ENCODE assay signal across 1 cellular context in the genomic region with DNA sequence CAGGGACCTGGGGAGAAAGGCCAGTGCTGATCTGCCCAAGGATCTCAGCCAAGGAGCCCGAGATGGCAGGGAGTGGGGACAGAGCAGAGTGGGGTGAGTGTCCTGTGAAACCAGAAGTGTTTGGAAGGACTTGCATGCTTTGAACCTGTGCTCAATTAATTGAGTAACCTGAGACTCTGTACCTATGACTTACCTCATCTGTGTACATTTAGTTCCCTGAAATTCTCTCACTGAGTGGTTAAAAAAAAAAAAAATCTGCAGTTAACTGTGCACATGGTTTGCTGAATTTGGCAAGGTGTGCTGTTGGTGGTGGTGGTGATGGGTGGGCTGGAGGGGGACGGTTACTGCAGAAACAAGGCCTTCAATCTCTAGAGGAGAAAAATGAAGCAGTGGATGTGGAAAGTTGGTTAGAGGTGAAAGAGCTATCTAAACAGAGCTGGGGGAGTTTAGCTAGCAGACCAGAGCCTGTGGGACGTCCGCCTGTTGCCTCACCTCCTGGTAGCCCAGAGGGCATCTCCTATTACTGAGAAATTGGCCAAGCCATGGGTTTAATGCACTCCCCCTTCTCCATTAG.
TF ChIP-seq lines count a peak whose summit lies in the region.

No MANE protein-coding gene starts in this region.

TF ChIP-seq in HepG2, 621 proteins besides CTCF, POLR2A, EP300 and RAD21 (continued from another document and continues in another):
- TF ChIP-seq, protein P1, sequence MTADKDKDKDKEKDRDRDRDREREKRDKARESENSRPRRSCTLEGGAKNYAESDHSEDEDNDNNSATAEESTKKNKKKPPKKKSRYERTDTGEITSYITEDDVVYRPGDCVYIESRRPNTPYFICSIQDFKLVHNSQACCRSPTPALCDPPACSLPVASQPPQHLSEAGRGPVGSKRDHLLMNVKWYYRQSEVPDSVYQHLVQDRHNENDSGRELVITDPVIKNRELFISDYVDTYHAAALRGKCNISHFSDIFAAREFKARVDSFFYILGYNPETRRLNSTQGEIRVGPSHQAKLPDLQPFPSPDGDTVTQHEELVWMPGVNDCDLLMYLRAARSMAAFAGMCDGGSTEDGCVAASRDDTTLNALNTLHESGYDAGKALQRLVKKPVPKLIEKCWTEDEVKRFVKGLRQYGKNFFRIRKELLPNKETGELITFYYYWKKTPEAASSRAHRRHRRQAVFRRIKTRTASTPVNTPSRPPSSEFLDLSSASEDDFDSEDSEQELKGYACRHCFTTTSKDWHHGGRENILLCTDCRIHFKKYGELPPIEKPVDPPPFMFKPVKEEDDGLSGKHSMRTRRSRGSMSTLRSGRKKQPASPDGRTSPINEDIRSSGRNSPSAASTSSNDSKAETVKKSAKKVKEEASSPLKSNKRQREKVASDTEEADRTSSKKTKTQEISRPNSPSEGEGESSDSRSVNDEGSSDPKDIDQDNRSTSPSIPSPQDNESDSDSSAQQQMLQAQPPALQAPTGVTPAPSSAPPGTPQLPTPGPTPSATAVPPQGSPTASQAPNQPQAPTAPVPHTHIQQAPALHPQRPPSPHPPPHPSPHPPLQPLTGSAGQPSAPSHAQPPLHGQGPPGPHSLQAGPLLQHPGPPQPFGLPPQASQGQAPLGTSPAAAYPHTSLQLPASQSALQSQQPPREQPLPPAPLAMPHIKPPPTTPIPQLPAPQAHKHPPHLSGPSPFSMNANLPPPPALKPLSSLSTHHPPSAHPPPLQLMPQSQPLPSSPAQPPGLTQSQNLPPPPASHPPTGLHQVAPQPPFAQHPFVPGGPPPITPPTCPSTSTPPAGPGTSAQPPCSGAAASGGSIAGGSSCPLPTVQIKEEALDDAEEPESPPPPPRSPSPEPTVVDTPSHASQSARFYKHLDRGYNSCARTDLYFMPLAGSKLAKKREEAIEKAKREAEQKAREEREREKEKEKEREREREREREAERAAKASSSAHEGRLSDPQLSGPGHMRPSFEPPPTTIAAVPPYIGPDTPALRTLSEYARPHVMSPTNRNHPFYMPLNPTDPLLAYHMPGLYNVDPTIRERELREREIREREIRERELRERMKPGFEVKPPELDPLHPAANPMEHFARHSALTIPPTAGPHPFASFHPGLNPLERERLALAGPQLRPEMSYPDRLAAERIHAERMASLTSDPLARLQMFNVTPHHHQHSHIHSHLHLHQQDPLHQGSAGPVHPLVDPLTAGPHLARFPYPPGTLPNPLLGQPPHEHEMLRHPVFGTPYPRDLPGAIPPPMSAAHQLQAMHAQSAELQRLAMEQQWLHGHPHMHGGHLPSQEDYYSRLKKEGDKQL (CRISPR knock-in tag; IDR thresholded peaks at IDR 0.05; ENCODE audit: low read depth), result 0 out of 2 replicates have a peak, but pooled peaks have one; percentile 13
- TF ChIP-seq POLR2AphosphoS5 (IDR thresholded peaks at IDR 0.05; ENCODE audit: low read depth, low read length), result no peak
- no peak for TF ChIP-seq ESRRA (CRISPR knock-in tag; IDR thresholded peaks at IDR 0.05; ENCODE audit: low read depth)
- TF ChIP-seq DR1 (CRISPR knock-in tag; IDR thresholded peaks at IDR 0.05), result no peak
- TF ChIP-seq ZNF205 (CRISPR knock-in tag; IDR thresholded peaks at IDR 0.05), result no peak
- no peak for TF ChIP-seq IKZF4 (CRISPR knock-in tag; IDR thresholded peaks at IDR 0.05; ENCODE audit: borderline replicate concordance, low read depth, not compliant biosample characterization)
- TF ChIP-seq NCOA2 (CRISPR knock-in tag; IDR thresholded peaks at IDR 0.05), result peak; percentile 55
- TF ChIP-seq, protein P2, sequence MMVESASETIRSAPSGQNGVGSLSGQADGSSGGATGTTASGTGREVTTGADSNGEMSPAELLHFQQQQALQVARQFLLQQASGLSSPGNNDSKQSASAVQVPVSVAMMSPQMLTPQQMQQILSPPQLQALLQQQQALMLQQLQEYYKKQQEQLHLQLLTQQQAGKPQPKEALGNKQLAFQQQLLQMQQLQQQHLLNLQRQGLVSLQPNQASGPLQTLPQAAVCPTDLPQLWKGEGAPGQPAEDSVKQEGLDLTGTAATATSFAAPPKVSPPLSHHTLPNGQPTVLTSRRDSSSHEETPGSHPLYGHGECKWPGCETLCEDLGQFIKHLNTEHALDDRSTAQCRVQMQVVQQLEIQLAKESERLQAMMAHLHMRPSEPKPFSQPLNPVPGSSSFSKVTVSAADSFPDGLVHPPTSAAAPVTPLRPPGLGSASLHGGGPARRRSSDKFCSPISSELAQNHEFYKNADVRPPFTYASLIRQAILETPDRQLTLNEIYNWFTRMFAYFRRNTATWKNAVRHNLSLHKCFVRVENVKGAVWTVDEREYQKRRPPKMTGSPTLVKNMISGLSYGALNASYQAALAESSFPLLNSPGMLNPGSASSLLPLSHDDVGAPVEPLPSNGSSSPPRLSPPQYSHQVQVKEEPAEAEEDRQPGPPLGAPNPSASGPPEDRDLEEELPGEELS (CRISPR knock-in tag; IDR thresholded peaks at IDR 0.05), result 0 out of 2 replicates have a peak, but pooled peaks have one; percentile 40
- TF ChIP-seq EZH2 (conservative IDR thresholded peaks at IDR 0.05; ENCODE audit: low read depth, low read length), result no peak
- TF ChIP-seq SIX4 (CRISPR knock-in tag; IDR thresholded peaks at IDR 0.05), result peak; percentile 95
- TF ChIP-seq SMAD3 (CRISPR knock-in tag; IDR thresholded peaks at IDR 0.05), result 0 out of 2 replicates have a peak, but pooled peaks have one; percentile 14
- TF ChIP-seq ASH2L (IDR thresholded peaks at IDR 0.05; ENCODE audit: insufficient read length, low read depth, low read length), result no peak
- TF ChIP-seq KDM3A (CRISPR knock-in tag; IDR thresholded peaks at IDR 0.05; ENCODE audit: low read depth), result 0 out of 2 replicates have a peak, but pooled peaks have one; percentile 19
- TF ChIP-seq EHMT2 (IDR thresholded peaks at IDR 0.05; ENCODE audit: borderline replicate concordance, low read depth, low read length), result no peak
- TF ChIP-seq NFIC (IDR thresholded peaks at IDR 0.05; ENCODE audit: low read length), result no peak
- no peak for TF ChIP-seq ZNF644 (CRISPR knock-in tag; IDR thresholded peaks at IDR 0.05; ENCODE audit: low read depth)
- peak; percentile 62 for TF ChIP-seq NR2F6 (IDR thresholded peaks at IDR 0.05)
- TF ChIP-seq NR2F6 (CRISPR knock-in tag; IDR thresholded peaks at IDR 0.05), result peak; percentile 51
- no peak for TF ChIP-seq U2AF1 (optimal IDR thresholded peaks at IDR 0.05; ENCODE audit: low read depth, low read length)
- peak; percentile 94 for TF ChIP-seq SIX1 (CRISPR knock-in tag; IDR thresholded peaks at IDR 0.05; ENCODE audit: borderline replicate concordance)
- TF ChIP-seq CC2D1A (CRISPR knock-in tag; IDR thresholded peaks at IDR 0.05), result no peak
- TF ChIP-seq BRD4 (CRISPR knock-in tag; IDR thresholded peaks at IDR 0.05), result no peak
- TF ChIP-seq PPARG (CRISPR knock-in tag; conservative IDR thresholded peaks at IDR 0.05), result peak; percentile 59
- TF ChIP-seq ZFP36L1 (CRISPR knock-in tag; IDR thresholded peaks at IDR 0.05), result 0 out of 2 replicates have a peak, but pooled peaks have one; percentile 23
- no peak for TF ChIP-seq KLF15 (CRISPR knock-in tag; IDR thresholded peaks at IDR 0.05; ENCODE audit: borderline replicate concordance)
- TF ChIP-seq ZNF607 (CRISPR knock-in tag; IDR thresholded peaks at IDR 0.05; ENCODE audit: borderline replicate concordance), result no peak
- TF ChIP-seq, protein P3, sequence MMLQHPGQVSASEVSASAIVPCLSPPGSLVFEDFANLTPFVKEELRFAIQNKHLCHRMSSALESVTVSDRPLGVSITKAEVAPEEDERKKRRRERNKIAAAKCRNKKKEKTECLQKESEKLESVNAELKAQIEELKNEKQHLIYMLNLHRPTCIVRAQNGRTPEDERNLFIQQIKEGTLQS (CRISPR knock-in tag; IDR thresholded peaks at IDR 0.05), result no peak
- no peak for TF ChIP-seq ZNF367 (CRISPR knock-in tag; IDR thresholded peaks at IDR 0.05; ENCODE audit: borderline replicate concordance)
- no peak for TF ChIP-seq ZNF782 (CRISPR knock-in tag; IDR thresholded peaks at IDR 0.05; ENCODE audit: borderline replicate concordance)
- TF ChIP-seq, protein P4, sequence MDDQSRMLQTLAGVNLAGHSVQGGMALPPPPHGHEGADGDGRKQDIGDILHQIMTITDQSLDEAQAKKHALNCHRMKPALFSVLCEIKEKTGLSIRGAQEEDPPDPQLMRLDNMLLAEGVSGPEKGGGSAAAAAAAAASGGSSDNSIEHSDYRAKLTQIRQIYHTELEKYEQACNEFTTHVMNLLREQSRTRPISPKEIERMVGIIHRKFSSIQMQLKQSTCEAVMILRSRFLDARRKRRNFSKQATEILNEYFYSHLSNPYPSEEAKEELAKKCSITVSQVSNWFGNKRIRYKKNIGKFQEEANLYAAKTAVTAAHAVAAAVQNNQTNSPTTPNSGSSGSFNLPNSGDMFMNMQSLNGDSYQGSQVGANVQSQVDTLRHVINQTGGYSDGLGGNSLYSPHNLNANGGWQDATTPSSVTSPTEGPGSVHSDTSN (CRISPR knock-in tag; IDR thresholded peaks at IDR 0.05; ENCODE audit: borderline replicate concordance), result no peak
- no peak for TF ChIP-seq ADNP (CRISPR knock-in tag; IDR thresholded peaks at IDR 0.05)
- 0 out of 2 replicates have a peak, but pooled peaks have one; percentile 29 for TF ChIP-seq ZMAT3 (CRISPR knock-in tag; conservative IDR thresholded peaks at IDR 0.05)
- peak; percentile 51; the same call in 1 of the 2 replicates for TF ChIP-seq CEBPB (IDR thresholded peaks at IDR 0.05; ENCODE audit: borderline replicate concordance, low read depth, low read length)
- TF ChIP-seq, protein P5, sequence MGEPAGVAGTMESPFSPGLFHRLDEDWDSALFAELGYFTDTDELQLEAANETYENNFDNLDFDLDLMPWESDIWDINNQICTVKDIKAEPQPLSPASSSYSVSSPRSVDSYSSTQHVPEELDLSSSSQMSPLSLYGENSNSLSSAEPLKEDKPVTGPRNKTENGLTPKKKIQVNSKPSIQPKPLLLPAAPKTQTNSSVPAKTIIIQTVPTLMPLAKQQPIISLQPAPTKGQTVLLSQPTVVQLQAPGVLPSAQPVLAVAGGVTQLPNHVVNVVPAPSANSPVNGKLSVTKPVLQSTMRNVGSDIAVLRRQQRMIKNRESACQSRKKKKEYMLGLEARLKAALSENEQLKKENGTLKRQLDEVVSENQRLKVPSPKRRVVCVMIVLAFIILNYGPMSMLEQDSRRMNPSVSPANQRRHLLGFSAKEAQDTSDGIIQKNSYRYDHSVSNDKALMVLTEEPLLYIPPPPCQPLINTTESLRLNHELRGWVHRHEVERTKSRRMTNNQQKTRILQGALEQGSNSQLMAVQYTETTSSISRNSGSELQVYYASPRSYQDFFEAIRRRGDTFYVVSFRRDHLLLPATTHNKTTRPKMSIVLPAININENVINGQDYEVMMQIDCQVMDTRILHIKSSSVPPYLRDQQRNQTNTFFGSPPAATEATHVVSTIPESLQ (CRISPR knock-in tag; conservative IDR thresholded peaks at IDR 0.05), result 0 out of 2 replicates have a peak, but pooled peaks have one; percentile 35
- TF ChIP-seq HNF4G (IDR thresholded peaks at IDR 0.05; ENCODE audit: borderline replicate concordance, low read depth, low read length), result peak; percentile 51; the same call in 1 of the 2 replicates
- no peak for TF ChIP-seq HNF4G (CRISPR knock-in tag; IDR thresholded peaks at IDR 0.05; ENCODE audit: borderline replicate concordance, low read depth)
- TF ChIP-seq POGZ (CRISPR knock-in tag; IDR thresholded peaks at IDR 0.05), result 0 out of 2 replicates have a peak, but pooled peaks have one; percentile 27
- no peak for TF ChIP-seq EEA1 (CRISPR knock-in tag; IDR thresholded peaks at IDR 0.05; ENCODE audit: borderline replicate concordance)
- no peak for TF ChIP-seq ZNF225 (CRISPR knock-in tag; IDR thresholded peaks at IDR 0.05)
- TF ChIP-seq, protein P6, sequence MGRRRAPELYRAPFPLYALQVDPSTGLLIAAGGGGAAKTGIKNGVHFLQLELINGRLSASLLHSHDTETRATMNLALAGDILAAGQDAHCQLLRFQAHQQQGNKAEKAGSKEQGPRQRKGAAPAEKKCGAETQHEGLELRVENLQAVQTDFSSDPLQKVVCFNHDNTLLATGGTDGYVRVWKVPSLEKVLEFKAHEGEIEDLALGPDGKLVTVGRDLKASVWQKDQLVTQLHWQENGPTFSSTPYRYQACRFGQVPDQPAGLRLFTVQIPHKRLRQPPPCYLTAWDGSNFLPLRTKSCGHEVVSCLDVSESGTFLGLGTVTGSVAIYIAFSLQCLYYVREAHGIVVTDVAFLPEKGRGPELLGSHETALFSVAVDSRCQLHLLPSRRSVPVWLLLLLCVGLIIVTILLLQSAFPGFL (CRISPR knock-in tag; IDR thresholded peaks at IDR 0.05), result no peak
- no peak for TF ChIP-seq ZNF558 (CRISPR knock-in tag; IDR thresholded peaks at IDR 0.05; ENCODE audit: borderline replicate concordance)
- TF ChIP-seq ZSCAN22 (CRISPR knock-in tag; IDR thresholded peaks at IDR 0.05), result no peak
- 0 out of 2 replicates have a peak, but pooled peaks have one; percentile 2 for TF ChIP-seq RCOR2 (CRISPR knock-in tag; IDR thresholded peaks at IDR 0.05)
- peak; percentile 58; the same call in 1 of the 2 replicates for TF ChIP-seq GATAD2A (CRISPR knock-in tag; IDR thresholded peaks at IDR 0.05)
- TF ChIP-seq CREM (IDR thresholded peaks at IDR 0.05), result peak; percentile 44; the same call in 1 of the 2 replicates
- TF ChIP-seq CREM (CRISPR knock-in tag; IDR thresholded peaks at IDR 0.05), result no peak
- TF ChIP-seq MAFF (IDR thresholded peaks at IDR 0.05; ENCODE audit: low read depth, low read length), result no peak
- TF ChIP-seq, protein P7, sequence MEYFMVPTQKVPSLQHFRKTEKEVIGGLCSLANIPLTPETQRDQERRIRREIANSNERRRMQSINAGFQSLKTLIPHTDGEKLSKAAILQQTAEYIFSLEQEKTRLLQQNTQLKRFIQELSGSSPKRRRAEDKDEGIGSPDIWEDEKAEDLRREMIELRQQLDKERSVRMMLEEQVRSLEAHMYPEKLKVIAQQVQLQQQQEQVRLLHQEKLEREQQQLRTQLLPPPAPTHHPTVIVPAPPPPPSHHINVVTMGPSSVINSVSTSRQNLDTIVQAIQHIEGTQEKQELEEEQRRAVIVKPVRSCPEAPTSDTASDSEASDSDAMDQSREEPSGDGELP (IDR thresholded peaks at IDR 0.05; ENCODE audit: borderline replicate concordance, low read depth), result peak; percentile 37; the same call in 1 of the 2 replicates
- TF ChIP-seq, protein P8, sequence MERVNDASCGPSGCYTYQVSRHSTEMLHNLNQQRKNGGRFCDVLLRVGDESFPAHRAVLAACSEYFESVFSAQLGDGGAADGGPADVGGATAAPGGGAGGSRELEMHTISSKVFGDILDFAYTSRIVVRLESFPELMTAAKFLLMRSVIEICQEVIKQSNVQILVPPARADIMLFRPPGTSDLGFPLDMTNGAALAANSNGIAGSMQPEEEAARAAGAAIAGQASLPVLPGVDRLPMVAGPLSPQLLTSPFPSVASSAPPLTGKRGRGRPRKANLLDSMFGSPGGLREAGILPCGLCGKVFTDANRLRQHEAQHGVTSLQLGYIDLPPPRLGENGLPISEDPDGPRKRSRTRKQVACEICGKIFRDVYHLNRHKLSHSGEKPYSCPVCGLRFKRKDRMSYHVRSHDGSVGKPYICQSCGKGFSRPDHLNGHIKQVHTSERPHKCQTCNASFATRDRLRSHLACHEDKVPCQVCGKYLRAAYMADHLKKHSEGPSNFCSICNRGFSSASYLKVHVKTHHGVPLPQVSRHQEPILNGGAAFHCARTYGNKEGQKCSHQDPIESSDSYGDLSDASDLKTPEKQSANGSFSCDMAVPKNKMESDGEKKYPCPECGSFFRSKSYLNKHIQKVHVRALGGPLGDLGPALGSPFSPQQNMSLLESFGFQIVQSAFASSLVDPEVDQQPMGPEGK (CRISPR knock-in tag; IDR thresholded peaks at IDR 0.05), result no peak
- TF ChIP-seq JUNB (CRISPR knock-in tag; IDR thresholded peaks at IDR 0.05; ENCODE audit: borderline replicate concordance), result peak; percentile 60; the same call in 1 of the 2 replicates
- peak; percentile 87 for TF ChIP-seq MED1 (CRISPR knock-in tag; IDR thresholded peaks at IDR 0.05)
